Comparison of ENCODE assay signal across 23 cellular contexts in genomic region chr9:118635416-118635815, GRCh38.
"Had no signal": no experiment of that assay in that cellular context is flagged by ENCODE, and none has a peak within 500 bp of the region (broad histone marks: within the 10 kb centered on the region; RNA-seq: fewer than 3 reads in every experiment).

No MANE protein-coding gene starts in this region.

- ATAC-seq: left ventricle myocardium superior; lower lobe of right lung; natural killer cell; sciatic nerve; stimulated activated effector memory CD8-positive, alpha-beta T cell treated with anti-CD3 and anti-CD28 coated beads, Interleukin-12 subunit alpha, Interleukin-12 subunit beta, amount 100 ng/mL, for 72 hours had no signal

- DNase-seq: effector CD8-positive, alpha-beta T cell; endodermal cell; left ventricle myocardium superior; lower lobe of right lung; natural killer cell; occipital lobe; ovary; posterior cingulate gyrus; stimulated activated CD4-positive, alpha-beta T cell treated with anti-CD3 and anti-CD28 coated beads, Interleukin-2, amount 100 ng/mL, for 24 hours; stimulated activated CD4-positive, alpha-beta T cell treated with anti-CD3 and anti-CD28 coated beads, Interleukin-4, amount 100 ng/mL, for 24 hours; stimulated activated naive CD4-positive, alpha-beta T cell treated with Interleukin-2 at 50 U/mL for 16 hours; stomach; thyroid gland had no signal

- H3K27ac ChIP-seq: esophagus muscularis mucosa, lower lobe of right lung, ovary, right atrium auricular region, stomach, thyroid gland had no signal

- H3K4me1 Mint-ChIP-seq: endodermal cell; natural killer cell; stimulated activated effector memory CD8-positive, alpha-beta T cell treated with anti-CD3 and anti-CD28 coated beads, Interleukin-12 subunit alpha, Interleukin-12 subunit beta, amount 100 ng/mL, for 72 hours had no signal

- H3K9me3 ChIP-seq: lower lobe of right lung, ovary, thyroid gland had no signal

- H3K4me1 ChIP-seq: esophagus muscularis mucosa, lower lobe of right lung, right atrium auricular region, stomach had no signal

- H3K4me3 Mint-ChIP-seq: dendritic cell treated with granulocyte-macrophage colony-stimulating factor and Interleukin-4, amounts not matched to agents 40 ng/mL and 50 ng/mL, for 4 days; endodermal cell; natural killer cell; stimulated activated effector memory CD8-positive, alpha-beta T cell treated with anti-CD3 and anti-CD28 coated beads, Interleukin-12 subunit alpha, Interleukin-12 subunit beta, amount 100 ng/mL, for 72 hours; type B pancreatic cell had no signal

- H3K4me3 ChIP-seq: esophagus muscularis mucosa, lower lobe of right lung, ovary, right atrium auricular region, stomach, thyroid gland had no signal

- H3K27me3 ChIP-seq: ovary, right atrium auricular region, stomach, thyroid gland had no signal

- FAIRE-seq: colon, endothelial cell of umbilical vein, frontal cortex, keratinocyte had no signal

- H3K36me3 ChIP-seq: esophagus muscularis mucosa, lower lobe of right lung, ovary, right atrium auricular region, stomach, thyroid gland had no signal

- H3K36me3 Mint-ChIP-seq: natural killer cell; stimulated activated effector memory CD8-positive, alpha-beta T cell treated with anti-CD3 and anti-CD28 coated beads, Interleukin-12 subunit alpha, Interleukin-12 subunit beta, amount 100 ng/mL, for 72 hours; type B pancreatic cell had no signal

- H3K27me3 Mint-ChIP-seq: dendritic cell treated with granulocyte-macrophage colony-stimulating factor and Interleukin-4, amounts not matched to agents 40 ng/mL and 50 ng/mL, for 4 days; type B pancreatic cell had no signal

- H3K27ac Mint-ChIP-seq: dendritic cell treated with granulocyte-macrophage colony-stimulating factor and Interleukin-4, amounts not matched to agents 40 ng/mL and 50 ng/mL, for 4 days; endodermal cell; natural killer cell; stimulated activated effector memory CD8-positive, alpha-beta T cell treated with anti-CD3 and anti-CD28 coated beads, Interleukin-12 subunit alpha, Interleukin-12 subunit beta, amount 100 ng/mL, for 72 hours; type B pancreatic cell had no signal
